In genomic region chr12:95978351-95978750, GRCh38 we compare ENCODE assay signal across 1 cellular context.
TF ChIP-seq lines count a peak whose summit lies in the region.

No MANE protein-coding gene starts in this region.

TF ChIP-seq in HepG2, 621 proteins besides CTCF, POLR2A, EP300 and RAD21:
- TF ChIP-seq GABPB1 (CRISPR knock-in tag; IDR thresholded peaks at IDR 0.05) (no peak), ZNF331 (CRISPR knock-in tag; IDR thresholded peaks at IDR 0.05) (0 out of 2 replicates have a peak, but pooled peaks have one; percentile 7), HDAC2 (CRISPR knock-in tag; IDR thresholded peaks at IDR 0.05) (no peak), ZNF501 (CRISPR knock-in tag; IDR thresholded peaks at IDR 0.05) (0 out of 2 replicates have a peak, but pooled peaks have one; percentile 21), NFRKB (IDR thresholded peaks at IDR 0.05) (no peak), GPN1 (CRISPR knock-in tag; IDR thresholded peaks at IDR 0.05; ENCODE audit: borderline replicate concordance) (no peak), NFKB2 (CRISPR knock-in tag; IDR thresholded peaks at IDR 0.05; ENCODE audit: borderline replicate concordance) (no peak)
